ENCODE assay signal across 29 cellular contexts in the genomic region with DNA sequence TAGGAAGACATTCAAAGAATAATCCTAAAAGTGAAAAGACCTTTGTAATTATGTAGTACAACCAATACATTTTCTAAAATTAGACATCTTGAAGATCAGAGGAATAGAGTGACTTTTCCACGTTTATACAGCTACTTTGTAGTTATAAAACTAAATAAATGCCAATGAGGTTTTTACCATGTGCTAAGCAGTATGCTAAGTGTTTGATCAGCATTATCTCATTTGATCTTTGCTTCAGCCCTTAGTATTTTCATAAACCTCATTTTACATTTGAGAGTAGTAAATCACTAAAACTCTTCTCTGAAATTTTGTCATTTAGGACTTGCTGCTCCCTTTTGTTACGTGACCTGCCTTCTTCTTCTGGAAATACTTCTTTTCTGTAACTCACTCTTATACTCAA.
"Had no signal": no experiment of that assay in that cellular context is flagged by ENCODE, and none has a peak within 500 bp of the region (broad histone marks: within the 10 kb centered on the region; RNA-seq: fewer than 3 reads in every experiment).

No MANE protein-coding gene starts in this region.

- H3K79me2 ChIP-seq: hepatocyte had no signal

- H2AFZ ChIP-seq: hepatocyte had no signal

- H3K4me3 ChIP-seq: colonic mucosa, coronary artery, dorsolateral prefrontal cortex, esophagus muscularis mucosa, esophagus squamous epithelium, gastrocnemius medialis, gastroesophageal sphincter, heart left ventricle, heart right ventricle, hepatocyte had no signal

- H3K9me3 ChIP-seq: colonic mucosa, esophagus muscularis mucosa, esophagus squamous epithelium, gastrocnemius medialis, gastroesophageal sphincter, heart left ventricle, heart right ventricle had no signal

- H3K4me1 ChIP-seq: colonic mucosa, esophagus muscularis mucosa, esophagus squamous epithelium, foreskin keratinocyte, gastrocnemius medialis, gastroesophageal sphincter, heart left ventricle, heart right ventricle had no signal

- H3K4me2 ChIP-seq: hepatocyte had no signal

- H3K27me3 Mint-ChIP-seq: dendritic cell treated with granulocyte-macrophage colony-stimulating factor and Interleukin-4, amounts not matched to agents 40 ng/mL and 50 ng/mL, for 4 days; effector memory CD8-positive, alpha-beta T cell had no signal

- FAIRE-seq: endometrium, endothelial cell of umbilical vein, frontal cortex had no signal

- H3K27ac Mint-ChIP-seq: dendritic cell treated with granulocyte-macrophage colony-stimulating factor and Interleukin-4, amounts not matched to agents 40 ng/mL and 50 ng/mL, for 4 days; effector memory CD8-positive, alpha-beta T cell; endodermal cell had no signal

- H3K4me3 Mint-ChIP-seq: dendritic cell treated with granulocyte-macrophage colony-stimulating factor and Interleukin-4, amounts not matched to agents 40 ng/mL and 50 ng/mL, for 4 days; effector memory CD8-positive, alpha-beta T cell; endodermal cell had no signal

- H3K27ac ChIP-seq: colonic mucosa, coronary artery, dorsolateral prefrontal cortex, epithelial cell of prostate, esophagus muscularis mucosa, esophagus squamous epithelium, foreskin keratinocyte, gastrocnemius medialis, gastroesophageal sphincter, heart left ventricle, heart right ventricle, hepatocyte had no signal

- H3K27me3 ChIP-seq: colonic mucosa, dorsolateral prefrontal cortex, esophagus muscularis mucosa, esophagus squamous epithelium, foreskin keratinocyte, gastrocnemius medialis, gastroesophageal sphincter, heart left ventricle, heart right ventricle, hepatocyte had no signal

- ATAC-seq: effector memory CD8-positive, alpha-beta T cell; esophagus mucosa; foreskin keratinocyte; gastrocnemius medialis; gastroesophageal sphincter; heart left ventricle; heart right ventricle had no signal

- DNase-seq: colonic mucosa; cortex of kidney; dermis blood vessel endothelial cell; dorsolateral prefrontal cortex; effector CD4-positive, alpha-beta T cell; effector CD8-positive, alpha-beta T cell; effector memory CD4-positive, alpha-beta T cell; effector memory CD8-positive, alpha-beta T cell; endodermal cell; erythroblast; esophagus squamous epithelium; foreskin fibroblast; foreskin keratinocyte; foreskin melanocyte; gastrocnemius medialis; glutamatergic neuron; head of caudate nucleus; heart left ventricle; heart right ventricle had no signal

- H3K9me3 Mint-ChIP-seq: dendritic cell treated with granulocyte-macrophage colony-stimulating factor and Interleukin-4, amounts not matched to agents 40 ng/mL and 50 ng/mL, for 4 days; effector memory CD8-positive, alpha-beta T cell; endodermal cell had no signal
